9 cellular contexts compared by ENCODE assay signal in genomic region chr14:103091883-103092222, GRCh38. TPM values are rescaled to one million over a fixed set of nuclear protein-coding genes. Genes with fewer than 3 reads are reported as not detected.
DNase-seq lines count a peak whose midpoint lies in the region; ATAC-seq and TF ChIP-seq lines count a peak whose summit lies in the region.
"Had no signal": no experiment of that assay in that cellular context is flagged by ENCODE, and none has a peak within 500 bp of the region (broad histone marks: within the 10 kb centered on the region; RNA-seq: fewer than 3 reads in every experiment).

No MANE protein-coding gene starts in this region.

- peaks cover under 1% of the 10 kb centered on the region for H3K27me3 Mint-ChIP-seq in activated CD8-positive, alpha-beta T cell treated with anti-CD3 and anti-CD28 coated beads for 36 hours
- no peaks in the 10 kb centered on the region for H3K27me3 Mint-ChIP-seq in activated CD8-positive, alpha-beta T cell treated with anti-CD3 and anti-CD28 coated beads, Interleukin-2, amount 10 ng/mL, durations not matched to agents 7 days and 5 days (ENCODE audit: low read depth)
- H3K27me3 Mint-ChIP-seq in stimulated activated naive B cell treated with anti-CD40 and anti-IgM and Interleukin-4, amounts not matched to agents 10 μg/mL and 1 μg/mL and 100 μg/mL, for 72 hours, result peaks cover 11 to 46% of the 10 kb centered on the region in 2 donors

- no peak overlapping the region for H3K4me3 Mint-ChIP-seq in activated CD8-positive, alpha-beta T cell treated with anti-CD3 and anti-CD28 coated beads for 36 hours
- H3K4me3 Mint-ChIP-seq in activated CD8-positive, alpha-beta T cell treated with anti-CD3 and anti-CD28 coated beads, Interleukin-2, amount 10 ng/mL, durations not matched to agents 7 days and 5 days, result no peak overlapping the region
- peak overlapping the region; percentile 57 to 69 for H3K4me3 Mint-ChIP-seq in stimulated activated naive B cell treated with anti-CD40 and anti-IgM and Interleukin-4, amounts not matched to agents 10 μg/mL and 1 μg/mL and 100 μg/mL, for 72 hours

- no peaks in the 10 kb centered on the region for H3K9me3 Mint-ChIP-seq in activated CD8-positive, alpha-beta T cell treated with anti-CD3 and anti-CD28 coated beads for 36 hours
- no peaks in the 10 kb centered on the region for H3K9me3 Mint-ChIP-seq in activated CD8-positive, alpha-beta T cell treated with anti-CD3 and anti-CD28 coated beads, Interleukin-2, amount 10 ng/mL, durations not matched to agents 7 days and 5 days (ENCODE audit: insufficient read depth)
- no peaks in the 10 kb centered on the region for H3K9me3 Mint-ChIP-seq in stimulated activated naive B cell treated with anti-CD40 and anti-IgM and Interleukin-4, amounts not matched to agents 10 μg/mL and 1 μg/mL and 100 μg/mL, for 72 hours

- H3K27me3 ChIP-seq in SU-DHL-6 (ENCODE audit: low read length) (no peaks in the 10 kb centered on the region), iPS-18a (ENCODE audit: control insufficient read depth, insufficient read depth, low read length) (peaks cover 12% of the 10 kb centered on the region)

- H3K27ac ChIP-seq in SU-DHL-6 (ENCODE audit: low read depth, low read length) (no peak overlapping the region), iPS-18a (ENCODE audit: low read length) (no peak overlapping the region)

- TF ChIP-seq CTCF in activated CD8-positive, alpha-beta T cell treated with anti-CD3 and anti-CD28 coated beads for 36 hours (IDR thresholded peaks at IDR 0.05), result peak; percentile 25
- TF ChIP-seq CTCF in SU-DHL-6 (IDR thresholded peaks at IDR 0.05; ENCODE audit: insufficient read depth, low read length, poor library complexity, severe bottlenecking), result no peak

- H4K20me1 ChIP-seq in SU-DHL-6 (ENCODE audit: low read depth, low read length), result no peaks in the 10 kb centered on the region

- intact Hi-C loops in activated CD8-positive, alpha-beta T cell treated with anti-CD3 and anti-CD28 coated beads for 36 hours (cut with micrococcal nuclease), result loop anchor here (10.0 kb wide), 1 partner anchor 397 kb away; no protein-coding TSS in a partner anchor

- no peak for DNase-seq in activated CD8-positive, alpha-beta T cell treated with anti-CD3 and anti-CD28 coated beads for 36 hours
- DNase-seq in activated CD8-positive, alpha-beta T cell treated with anti-CD3 and anti-CD28 coated beads, Interleukin-2, amount 10 ng/mL, durations not matched to agents 7 days and 5 days, result no peak
- no peak for DNase-seq in stimulated activated naive B cell treated with anti-CD40 and anti-IgM and Interleukin-4, amounts not matched to agents 10 μg/mL and 1 μg/mL and 100 μg/mL, for 72 hours
- DNase-seq in mucosa of gallbladder (ENCODE audit: low spot score), result no peak
- no peak for DNase-seq in hippocampal formation (lab: John Stamatoyannopoulos, UW)
- DNase-seq in middle frontal gyrus (ENCODE audit: extremely low spot score, low spot score), result no peak

- H3K36me3 ChIP-seq in SU-DHL-6 (ENCODE audit: low read length) (no peaks in the 10 kb centered on the region), iPS-18a (ENCODE audit: control insufficient read depth, low read depth, low read length) (no peaks in the 10 kb centered on the region)

- H3F3A ChIP-seq in SU-DHL-6 (ENCODE audit: insufficient read depth), result no peaks in the 10 kb centered on the region

- H2AFZ ChIP-seq in SU-DHL-6 (ENCODE audit: low read depth, low read length, severe bottlenecking), result no peak overlapping the region

- peaks cover 4% of the 10 kb centered on the region for H3K4me1 Mint-ChIP-seq in activated CD8-positive, alpha-beta T cell treated with anti-CD3 and anti-CD28 coated beads for 36 hours (ENCODE audit: low read depth)
- H3K4me1 Mint-ChIP-seq in activated CD8-positive, alpha-beta T cell treated with anti-CD3 and anti-CD28 coated beads, Interleukin-2, amount 10 ng/mL, durations not matched to agents 7 days and 5 days (ENCODE audit: low read depth), result peaks cover 10% of the 10 kb centered on the region
- H3K4me1 Mint-ChIP-seq in stimulated activated naive B cell treated with anti-CD40 and anti-IgM and Interleukin-4, amounts not matched to agents 10 μg/mL and 1 μg/mL and 100 μg/mL, for 72 hours, result peaks cover 8 to 21% of the 10 kb centered on the region in 2 donors

- no peaks in the 10 kb centered on the region for H3K9me3 ChIP-seq in SU-DHL-6 (ENCODE audit: insufficient read depth, low read length)
- no peaks in the 10 kb centered on the region for H3K9me3 ChIP-seq in iPS-18a (ENCODE audit: control insufficient read depth, low read depth, low read length)

- no peaks in the 10 kb centered on the region for H3K36me3 Mint-ChIP-seq in activated CD8-positive, alpha-beta T cell treated with anti-CD3 and anti-CD28 coated beads for 36 hours (ENCODE audit: low read depth)
- H3K36me3 Mint-ChIP-seq in activated CD8-positive, alpha-beta T cell treated with anti-CD3 and anti-CD28 coated beads, Interleukin-2, amount 10 ng/mL, durations not matched to agents 7 days and 5 days (ENCODE audit: low read depth), result no peaks in the 10 kb centered on the region
- no peaks in the 10 kb centered on the region for H3K36me3 Mint-ChIP-seq in stimulated activated naive B cell treated with anti-CD40 and anti-IgM and Interleukin-4, amounts not matched to agents 10 μg/mL and 1 μg/mL and 100 μg/mL, for 72 hours

- no peaks in the 10 kb centered on the region for H3K4me1 ChIP-seq in iPS-18a (ENCODE audit: control insufficient read depth, low read depth, low read length)

- no peak for ATAC-seq in activated CD8-positive, alpha-beta T cell treated with anti-CD3 and anti-CD28 coated beads for 36 hours
- no peak for ATAC-seq in activated CD8-positive, alpha-beta T cell treated with anti-CD3 and anti-CD28 coated beads, Interleukin-2, amount 10 ng/mL, durations not matched to agents 7 days and 5 days
- ATAC-seq in stimulated activated naive B cell treated with anti-CD40 and anti-IgM and Interleukin-4, amounts not matched to agents 10 μg/mL and 1 μg/mL and 100 μg/mL, for 72 hours (replicated peaks), result no peak

- CTCF ChIA-PET in activated CD8-positive, alpha-beta T cell treated with anti-CD3 and anti-CD28 coated beads for 36 hours (lab: Charles Lee), result interaction anchor here (0.7 kb wide), 1 partner anchor 17 kb away, joined by 4 read pairs; no protein-coding TSS in a partner anchor
- CTCF ChIA-PET in activated CD8-positive, alpha-beta T cell treated with anti-CD3 and anti-CD28 coated beads, Interleukin-2, amount 10 ng/mL, durations not matched to agents 7 days and 5 days (lab: Charles Lee), result interaction anchor here (1.1 kb wide), 1 partner anchor 13 kb away, joined by 5 read pairs; no protein-coding TSS in a partner anchor

- H3K9ac ChIP-seq in SU-DHL-6 (ENCODE audit: low read length) (no peak overlapping the region), iPS-18a (ENCODE audit: low read length) (no peak overlapping the region)

- no peaks in the 10 kb centered on the region for H3K79me2 ChIP-seq in SU-DHL-6 (ENCODE audit: insufficient read depth, low read length)

- no peaks in the 10 kb centered on the region for H3K9me2 ChIP-seq in SU-DHL-6 (replicated peaks; ENCODE audit: insufficient read depth, low read length)

- H3K27ac Mint-ChIP-seq in activated CD8-positive, alpha-beta T cell treated with anti-CD3 and anti-CD28 coated beads for 36 hours, result no peak overlapping the region
- no peak overlapping the region for H3K27ac Mint-ChIP-seq in activated CD8-positive, alpha-beta T cell treated with anti-CD3 and anti-CD28 coated beads, Interleukin-2, amount 10 ng/mL, durations not matched to agents 7 days and 5 days
- no peak overlapping the region for H3K27ac Mint-ChIP-seq in stimulated activated naive B cell treated with anti-CD40 and anti-IgM and Interleukin-4, amounts not matched to agents 10 μg/mL and 1 μg/mL and 100 μg/mL, for 72 hours

- POLR2A ChIA-PET in activated CD8-positive, alpha-beta T cell treated with anti-CD3 and anti-CD28 coated beads for 36 hours (lab: Charles Lee), result interaction anchor here (0.9 kb wide), 1 partner anchor 14 kb away, joined by 3 read pairs; no protein-coding TSS in a partner anchor
- POLR2A ChIA-PET in activated CD8-positive, alpha-beta T cell treated with anti-CD3 and anti-CD28 coated beads, Interleukin-2, amount 10 ng/mL, durations not matched to agents 7 days and 5 days (lab: Charles Lee), result no interaction called here

- no peak overlapping the region for H3K4me3 ChIP-seq in SU-DHL-6 (ENCODE audit: insufficient read depth, low read length, poor library complexity, severe bottlenecking)
- H3K4me3 ChIP-seq in iPS-18a (ENCODE audit: low read length), result peak overlapping the region; percentile 30

- H3K4me2 ChIP-seq in SU-DHL-6 (ENCODE audit: low read depth, low read length, poor library complexity, severe bottlenecking), result peak overlapping the region; percentile 37

RNA-seq across cellular contexts. Expression of gene EXOC3L4, which starts 2.7 kb away (rescaled TPM):
- total RNA-seq in activated CD8-positive, alpha-beta T cell treated with anti-CD3 and anti-CD28 coated beads for 36 hours, result not detected
- total RNA-seq in activated CD8-positive, alpha-beta T cell treated with anti-CD3 and anti-CD28 coated beads, Interleukin-2, amount 10 ng/mL, durations not matched to agents 7 days and 5 days, result not detected
- total RNA-seq in mucosa of gallbladder, result 22.9 TPM
- total RNA-seq: RPMI7951 had no signal

RNA-seq across cellular contexts. Expression of gene LBHD2, which starts 7.8 kb away (rescaled TPM):
- total RNA-seq in activated CD8-positive, alpha-beta T cell treated with anti-CD3 and anti-CD28 coated beads for 36 hours, result not detected
- total RNA-seq in activated CD8-positive, alpha-beta T cell treated with anti-CD3 and anti-CD28 coated beads, Interleukin-2, amount 10 ng/mL, durations not matched to agents 7 days and 5 days, result not detected
- total RNA-seq in mucosa of gallbladder, result 0.60 TPM
- total RNA-seq: RPMI7951 had no signal

RNA-seq across cellular contexts. Expression of gene TNFAIP2, which starts 31.4 kb away (rescaled TPM):
- total RNA-seq in activated CD8-positive, alpha-beta T cell treated with anti-CD3 and anti-CD28 coated beads for 36 hours, result 1 to 10 TPM; 1.1 to 1.2 TPM
- under 1 TPM; 0.23 to 0.71 TPM for total RNA-seq in activated CD8-positive, alpha-beta T cell treated with anti-CD3 and anti-CD28 coated beads, Interleukin-2, amount 10 ng/mL, durations not matched to agents 7 days and 5 days
- 133 TPM for total RNA-seq in mucosa of gallbladder

RNA-seq across cellular contexts. Expression of gene CDC42BPB, which starts 34.5 kb away (rescaled TPM):
- total RNA-seq in activated CD8-positive, alpha-beta T cell treated with anti-CD3 and anti-CD28 coated beads for 36 hours, result under 1 TPM; 0.72 to 0.96 TPM
- total RNA-seq in activated CD8-positive, alpha-beta T cell treated with anti-CD3 and anti-CD28 coated beads, Interleukin-2, amount 10 ng/mL, durations not matched to agents 7 days and 5 days, result under 1 TPM; 0.13 to 0.16 TPM
- 165 TPM for total RNA-seq in mucosa of gallbladder

Comparison
In these comparisons a context has a peak if more than half of its experiments do, and no peak if none do; other contexts are left out.
1. H3K4me3 Mint-ChIP-seq: peak in stimulated activated naive B cell treated with anti-CD40 and anti-IgM and Interleukin-4, amounts not matched to agents 10 μg/mL and 1 μg/mL and 100 μg/mL, for 72 hours (2 of 2); none in activated CD8-positive, alpha-beta T cell treated with anti-CD3 and anti-CD28 coated beads for 36 hours (single experiment) and activated CD8-positive, alpha-beta T cell treated with anti-CD3 and anti-CD28 coated beads, Interleukin-2, amount 10 ng/mL, durations not matched to agents 7 days and 5 days (single experiment).
2. RNA of gene EXOC3L4, which starts 2.7 kb away (total RNA-seq): 22.9 TPM in mucosa of gallbladder (single experiment); not detected in activated CD8-positive, alpha-beta T cell treated with anti-CD3 and anti-CD28 coated beads for 36 hours and not detected in activated CD8-positive, alpha-beta T cell treated with anti-CD3 and anti-CD28 coated beads, Interleukin-2, amount 10 ng/mL, durations not matched to agents 7 days and 5 days; every median in the first group is over 10 times any median in the second.
3. RNA of gene TNFAIP2, which starts 31.4 kb away (total RNA-seq): 133 TPM in mucosa of gallbladder (single experiment); 1.1 to 1.2 TPM in activated CD8-positive, alpha-beta T cell treated with anti-CD3 and anti-CD28 coated beads for 36 hours and 0.23 to 0.71 TPM in activated CD8-positive, alpha-beta T cell treated with anti-CD3 and anti-CD28 coated beads, Interleukin-2, amount 10 ng/mL, durations not matched to agents 7 days and 5 days; every median in the first group is over 10 times any median in the second.